1 cellular context compared by ENCODE assay signal in genomic region chr14:77028384-77029246, GRCh38.
A peak's percentile ranks its signal among the peaks of the same experiment; 100 is the strongest.
TF ChIP-seq lines count a peak whose summit lies in the region.

IRF2BPL (minus strand) TSS chr14:77028708; CDS start chr14:77027792, 916 bp downstream.

TF ChIP-seq in K562, 482 proteins besides CTCF, POLR2A, EP300 and RAD21 (continued from another document and continues in another):
- no peak for TF ChIP-seq ZNF318 (IDR thresholded peaks at IDR 0.05; ENCODE audit: borderline replicate concordance in 1 of 2, low read depth in 1 of 2)
- TF ChIP-seq KAT8 (IDR thresholded peaks at IDR 0.05; ENCODE audit: low read depth), result no peak
- no peak for TF ChIP-seq ZNF668 (CRISPR knock-in tag; IDR thresholded peaks at IDR 0.05)
- TF ChIP-seq NFRKB (IDR thresholded peaks at IDR 0.05; ENCODE audit: low read depth), result peak; percentile 83
- no peak for TF ChIP-seq SMAD1 (IDR thresholded peaks at IDR 0.05; ENCODE audit: low read depth, low read length, partially characterized antibody)
- 0 out of 2 replicates have a peak, but pooled peaks have one; percentile 44 for TF ChIP-seq THAP12 (CRISPR knock-in tag; IDR thresholded peaks at IDR 0.05)
- no peak for TF ChIP-seq NFE2L1 (tag; IDR thresholded peaks at IDR 0.05; ENCODE audit: borderline replicate concordance, low read depth)
- TF ChIP-seq NR2C2 (CRISPR knock-in tag; IDR thresholded peaks at IDR 0.05), result no peak
- no peak; the same call in 1 of the 2 replicates for TF ChIP-seq NR2C2 (tag; IDR thresholded peaks at IDR 0.05)
- TF ChIP-seq NELFE (IDR thresholded peaks at IDR 0.05; ENCODE audit: insufficient read depth, insufficient read length), result no peak
- TF ChIP-seq ZBTB8A (IDR thresholded peaks at IDR 0.05; ENCODE audit: partially characterized antibody), result no peak
- TF ChIP-seq KLF13 (tag; IDR thresholded peaks at IDR 0.05; ENCODE audit: borderline replicate concordance, low read depth), result no peak
- no peak for TF ChIP-seq ZNF23 (CRISPR knock-in tag; IDR thresholded peaks at IDR 0.05)
- TF ChIP-seq GATA2 (CRISPR knock-in tag; IDR thresholded peaks at IDR 0.05), result no peak
- no peak for TF ChIP-seq RFX7 (CRISPR knock-in tag; IDR thresholded peaks at IDR 0.05)
- TF ChIP-seq MYNN (IDR thresholded peaks at IDR 0.05), result peak; percentile 21; the same call in 1 of the 2 replicates
- TF ChIP-seq MYNN (CRISPR knock-in tag; IDR thresholded peaks at IDR 0.05), result no peak
- no peak for TF ChIP-seq SAFB (IDR thresholded peaks at IDR 0.05; ENCODE audit: borderline replicate concordance, low read depth, low read length)
- peak; percentile 53 for TF ChIP-seq PRDM10 (IDR thresholded peaks at IDR 0.05; ENCODE audit: partially characterized antibody)
- TF ChIP-seq E4F1 (CRISPR knock-in tag; IDR thresholded peaks at IDR 0.05; ENCODE audit: borderline replicate concordance), result no peak
- TF ChIP-seq ZNF24 (IDR thresholded peaks at IDR 0.05), result 0 out of 2 replicates have a peak, but pooled peaks have one; percentile 4
- TF ChIP-seq PURB (CRISPR knock-in tag; IDR thresholded peaks at IDR 0.05; ENCODE audit: low read depth), result no peak
- TF ChIP-seq ZSCAN29 (IDR thresholded peaks at IDR 0.05), result no peak
- no peak for TF ChIP-seq ZNF57 (CRISPR knock-in tag; IDR thresholded peaks at IDR 0.05)
- no peak for TF ChIP-seq GTF2B (IDR thresholded peaks at IDR 0.05; ENCODE audit: extremely low read depth, insufficient read length)
- 0 out of 2 replicates have a peak, but pooled peaks have one; percentile 26 for TF ChIP-seq ERF (CRISPR knock-in tag; IDR thresholded peaks at IDR 0.05)
- peak; percentile 67; the same call in 1 of the 2 replicates for TF ChIP-seq ZBTB2 (IDR thresholded peaks at IDR 0.05)
- no peak for TF ChIP-seq PREB (CRISPR knock-in tag; IDR thresholded peaks at IDR 0.05)
- no peak for TF ChIP-seq STAT5B (CRISPR knock-in tag; IDR thresholded peaks at IDR 0.05)
- TF ChIP-seq GABPB1 (CRISPR knock-in tag; IDR thresholded peaks at IDR 0.05), result no peak
- no peak for TF ChIP-seq CLOCK (CRISPR knock-in tag; IDR thresholded peaks at IDR 0.05; ENCODE audit: borderline replicate concordance)
- TF ChIP-seq ZNF766 (CRISPR knock-in tag; conservative IDR thresholded peaks at IDR 0.05), result peak; percentile 37; the same call in 1 of the 2 replicates
